In the genomic region with DNA sequence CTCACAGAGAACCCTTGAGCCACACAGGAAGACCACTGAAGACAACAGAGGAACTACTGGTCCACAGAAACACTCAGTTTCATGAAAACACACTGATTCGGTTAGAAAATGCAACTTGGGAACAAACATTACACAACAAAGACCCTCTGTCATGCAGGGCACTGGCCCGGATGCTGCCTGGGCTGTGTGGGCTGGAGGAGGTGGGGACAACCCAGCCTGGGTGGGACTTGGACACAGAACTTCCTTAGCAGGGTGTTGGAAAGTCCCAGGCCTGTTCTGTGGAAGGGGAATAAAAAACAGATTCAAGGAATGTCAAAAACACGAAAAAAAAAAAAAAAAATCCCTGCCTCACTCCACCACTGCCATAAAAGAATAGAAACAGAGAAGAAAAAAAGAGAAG, we compare ENCODE assay signal across 17 cellular contexts.
DNase-seq lines count a peak whose midpoint lies in the region; ATAC-seq, FAIRE-seq and TF ChIP-seq lines count a peak whose summit lies in the region.
"Had no signal": no experiment of that assay in that cellular context is flagged by ENCODE, and none has a peak within 500 bp of the region (broad histone marks: within the 10 kb centered on the region; RNA-seq: fewer than 3 reads in every experiment).

No MANE protein-coding gene starts in this region.

- TSS peak; percentile 7 for BruUV-seq in endothelial cell of umbilical vein (replicated peaks; lab: Mats Ljungman, UMichigan)

- H3K4me2 ChIP-seq in endothelial cell of umbilical vein (ENCODE audit: insufficient read depth, low read length) = no peak overlapping the region

- peak; percentile 43 for DNase-seq in RPMI7951 (ENCODE audit: low read depth)
- DNase-seq in endothelial cell of umbilical vein (ENCODE audit: low read depth, low spot score) = no peak
- DNase-seq in lower leg skin (ENCODE audit: low spot score in 2 of 2) = peak; percentile 44 to 88
- DNase-seq in stimulated activated effector memory CD8-positive, alpha-beta T cell treated with anti-CD3 and anti-CD28 coated beads, Interleukin-12 subunit alpha, Interleukin-12 subunit beta, amount 100 ng/mL, for 72 hours (ENCODE audit: low spot score in 2 of 2) = no peak
- DNase-seq in T-cell = no peak
- DNase-seq in DMS153 treated with DMSO at 0.1 percent for 48 hours (lab: John Stamatoyannopoulos, UW; ENCODE audit: unreplicated experiment) = no peak
- DNase-seq: activated CD8-positive, alpha-beta T cell treated with anti-CD3 and anti-CD28 coated beads, Interleukin-2, amount 10 ng/mL, durations not matched to agents 7 days and 5 days; activated effector memory CD4-positive, alpha-beta T cell treated with Interleukin-2 at 50 U/mL for 16 hours; DMS79; NCI-H2081; SHP77; stimulated activated CD4-positive, alpha-beta T cell treated with anti-CD3 and anti-CD28 coated beads, Interleukin-15, amount 100 ng/mL, for 24 hours had no signal

- 28 to 33% methylated on average over 3 of the region's 3 CpGs for WGBS in lower leg skin, 2 donors

- peak overlapping the region; percentile 6 for H3K27ac Mint-ChIP-seq in stimulated activated effector memory CD8-positive, alpha-beta T cell treated with anti-CD3 and anti-CD28 coated beads, Interleukin-12 subunit alpha, Interleukin-12 subunit beta, amount 100 ng/mL, for 72 hours
- no peak overlapping the region for H3K27ac Mint-ChIP-seq in T-cell
- H3K27ac Mint-ChIP-seq: activated CD8-positive, alpha-beta T cell treated with anti-CD3 and anti-CD28 coated beads, Interleukin-2, amount 10 ng/mL, durations not matched to agents 7 days and 5 days; B cell had no signal

- no peaks in the 10 kb centered on the region for H3K9me3 ChIP-seq in endothelial cell of umbilical vein (replicated peaks; ENCODE audit: control insufficient read depth, insufficient read depth, low read length)

- peaks cover 5% of the 10 kb centered on the region for H3K4me1 Mint-ChIP-seq in stimulated activated effector memory CD8-positive, alpha-beta T cell treated with anti-CD3 and anti-CD28 coated beads, Interleukin-12 subunit alpha, Interleukin-12 subunit beta, amount 100 ng/mL, for 72 hours
- no peaks in the 10 kb centered on the region for H3K4me1 Mint-ChIP-seq in T-cell
- H3K4me1 Mint-ChIP-seq: B cell; central memory CD8-positive, alpha-beta T cell had no signal

- H3K9me1 ChIP-seq in endothelial cell of umbilical vein (replicated peaks; ENCODE audit: control insufficient read depth, extremely low read depth, insufficient read depth, low read length) = no peaks in the 10 kb centered on the region

- no peak for TF ChIP-seq CTCF in endothelial cell of umbilical vein (IDR thresholded peaks at IDR 0.05; ENCODE audit: extremely low read depth in 1 of 2, insufficient read depth in 1 of 2, low read depth in 1 of 2, low read length in 2 of 2)
- TF ChIP-seq CTCF in lower leg skin (IDR thresholded peaks at IDR 0.05) = no peak

- no peaks in the 10 kb centered on the region for H3K36me3 ChIP-seq in endothelial cell of umbilical vein (ENCODE audit: control insufficient read depth in 2 of 2, extremely low read depth in 1 of 2, insufficient read depth in 2 of 2, low read length in 2 of 2)

- POLR2A ChIA-PET in endothelial cell of umbilical vein (lab: Charles Lee) (no interaction called here), T-cell (lab: Charles Lee) (interaction anchor here in 1 of 2 donors (0.6 kb wide), 1 partner anchor 478 kb away, joined by 3 read pairs; no protein-coding TSS in a partner anchor)

- no peaks in the 10 kb centered on the region for H3K27me3 Mint-ChIP-seq in T-cell
- H3K27me3 Mint-ChIP-seq: B cell; central memory CD8-positive, alpha-beta T cell had no signal

- no peak overlapping the region for H3K27ac ChIP-seq in endothelial cell of umbilical vein (ENCODE audit: insufficient read depth, low read depth, low read length)

- CTCF ChIA-PET in endothelial cell of umbilical vein (lab: Charles Lee) (interaction anchor here (1.3 kb wide), 1 partner anchor 12 kb away, joined by 3 read pairs; no protein-coding TSS in a partner anchor), T-cell (lab: Charles Lee) (no interaction called here)

- intact Hi-C loops in endothelial cell of umbilical vein (cut with micrococcal nuclease) = no loop called here
- intact Hi-C loops in lower leg skin (cut with DNase I; ENCODE audit: low total_unique reads) = no loop called here

- no peaks in the 10 kb centered on the region for H4K20me1 ChIP-seq in endothelial cell of umbilical vein (replicated peaks; ENCODE audit: control insufficient read depth, extremely low read depth, insufficient read depth, low read length)

- no peaks in the 10 kb centered on the region for H3K79me2 ChIP-seq in endothelial cell of umbilical vein (ENCODE audit: control insufficient read depth, insufficient read depth, low read length)

- dilution Hi-C loops in endothelial cell of umbilical vein (cut with MboI; ENCODE audit: extremely low pct_ligation_motif_present, low sequenced_read_pairs) = no loop called here

- TF ChIP-seq POLR2A in endothelial cell of umbilical vein (IDR thresholded peaks at IDR 0.05; ENCODE audit: low read depth, low read length) = no peak
- no peak for TF ChIP-seq POLR2A in lower leg skin (IDR thresholded peaks at IDR 0.05)

- FAIRE-seq in endothelial cell of umbilical vein (lab: Jason Lieb, UNC) = no peak

- H3K27me3 ChIP-seq in endothelial cell of umbilical vein (ENCODE audit: control insufficient read depth in 2 of 2, insufficient read depth in 2 of 2, low read length in 2 of 2) = no peaks in the 10 kb centered on the region

- H3K4me3 Mint-ChIP-seq in stimulated activated effector memory CD8-positive, alpha-beta T cell treated with anti-CD3 and anti-CD28 coated beads, Interleukin-12 subunit alpha, Interleukin-12 subunit beta, amount 100 ng/mL, for 72 hours = no peak overlapping the region
- H3K4me3 Mint-ChIP-seq in T-cell = no peak overlapping the region
- H3K4me3 Mint-ChIP-seq: activated CD8-positive, alpha-beta T cell treated with anti-CD3 and anti-CD28 coated beads, Interleukin-2, amount 10 ng/mL, durations not matched to agents 7 days and 5 days; B cell; central memory CD8-positive, alpha-beta T cell; natural killer cell treated with Interleukin-12 subunit alpha and Interleukin-12 subunit beta and Interleukin-15 and Interleukin-18, amount 100 ng/mL, for 72 hours had no signal

- H3K4me3 ChIP-seq in endothelial cell of umbilical vein (replicated peaks in 1 of 3; ENCODE audit: insufficient read depth in 1 of 3, low read depth in 1 of 3, low read length in 3 of 3) (no peak overlapping the region), lower leg skin (ENCODE audit: low read depth, poor library complexity, severe bottlenecking) (no peak overlapping the region)

- H3K9ac ChIP-seq in endothelial cell of umbilical vein (replicated peaks; ENCODE audit: extremely low read depth, insufficient read depth, low read length) = no peak overlapping the region

- no peaks in the 10 kb centered on the region for H3K4me1 ChIP-seq in endothelial cell of umbilical vein (ENCODE audit: control insufficient read depth, extremely low read depth, insufficient read depth, low read length)

- H3K36me3 Mint-ChIP-seq in stimulated activated effector memory CD8-positive, alpha-beta T cell treated with anti-CD3 and anti-CD28 coated beads, Interleukin-12 subunit alpha, Interleukin-12 subunit beta, amount 100 ng/mL, for 72 hours = no peaks in the 10 kb centered on the region
- no peaks in the 10 kb centered on the region for H3K36me3 Mint-ChIP-seq in T-cell
- H3K36me3 Mint-ChIP-seq: natural killer cell treated with Interleukin-12 subunit alpha and Interleukin-12 subunit beta and Interleukin-15 and Interleukin-18, amount 100 ng/mL, for 72 hours had no signal

- H3K9me3 Mint-ChIP-seq in stimulated activated effector memory CD8-positive, alpha-beta T cell treated with anti-CD3 and anti-CD28 coated beads, Interleukin-12 subunit alpha, Interleukin-12 subunit beta, amount 100 ng/mL, for 72 hours = no peaks in the 10 kb centered on the region
- no peaks in the 10 kb centered on the region for H3K9me3 Mint-ChIP-seq in T-cell
- H3K9me3 Mint-ChIP-seq: central memory CD8-positive, alpha-beta T cell; natural killer cell treated with Interleukin-12 subunit alpha and Interleukin-12 subunit beta and Interleukin-15 and Interleukin-18, amount 100 ng/mL, for 72 hours had no signal

- H2AFZ ChIP-seq in endothelial cell of umbilical vein (ENCODE audit: low read depth, low read length) = no peak overlapping the region

- ATAC-seq in stimulated activated effector memory CD8-positive, alpha-beta T cell treated with anti-CD3 and anti-CD28 coated beads, Interleukin-12 subunit alpha, Interleukin-12 subunit beta, amount 100 ng/mL, for 72 hours = no peak
- no peak for ATAC-seq in GM21529 (IDR thresholded peaks at IDR 0.05; ENCODE audit: unreplicated experiment)
- no peak for ATAC-seq in T-cell (replicated peaks in 1 of 4)
- no peak for ATAC-seq in GM21723 (IDR thresholded peaks at IDR 0.05; ENCODE audit: unreplicated experiment)
- ATAC-seq: activated CD8-positive, alpha-beta T cell treated with anti-CD3 and anti-CD28 coated beads, Interleukin-2, amount 10 ng/mL, durations not matched to agents 7 days and 5 days; natural killer cell treated with Interleukin-12 subunit alpha and Interleukin-12 subunit beta and Interleukin-15 and Interleukin-18, amount 100 ng/mL, for 72 hours had no signal

TF ChIP-seq in endothelial cell of umbilical vein, 7 proteins besides CTCF, POLR2A, EP300 and RAD21:
- TF ChIP-seq EZH2 (IDR thresholded peaks at IDR 0.05; ENCODE audit: borderline replicate concordance, low read depth, low read length, severe bottlenecking) = no peak
- TF ChIP-seq FOS (IDR thresholded peaks at IDR 0.05; ENCODE audit: borderline replicate concordance, insufficient read depth, low read length) = no peak
- no peak for TF ChIP-seq JUN (IDR thresholded peaks at IDR 0.05; ENCODE audit: borderline replicate concordance, insufficient read depth, insufficient read length, low read depth)
- no peak for TF ChIP-seq MYC (IDR thresholded peaks at IDR 0.05; ENCODE audit: low read depth, low read length)
- no peak for TF ChIP-seq GATA2 (IDR thresholded peaks at IDR 0.05; ENCODE audit: insufficient read depth, insufficient read length, low read depth, low read length)
- TF ChIP-seq POLR2AphosphoS5 (IDR thresholded peaks at IDR 0.05; ENCODE audit: insufficient read depth, low read depth, low read length) = no peak

Comparison
In these comparisons a context has a peak if more than half of its experiments do, and no peak if none do; other contexts are left out.
1. DNase-seq: peak in RPMI7951 (single experiment) and lower leg skin (2 of 2); none in endothelial cell of umbilical vein (single experiment), stimulated activated effector memory CD8-positive, alpha-beta T cell treated with anti-CD3 and anti-CD28 coated beads, Interleukin-12 subunit alpha, Interleukin-12 subunit beta, amount 100 ng/mL, for 72 hours (0 of 2), T-cell (0 of 34) and DMS153 treated with DMSO at 0.1 percent for 48 hours (single experiment).